1 cellular context compared by ENCODE assay signal in the genomic region with DNA sequence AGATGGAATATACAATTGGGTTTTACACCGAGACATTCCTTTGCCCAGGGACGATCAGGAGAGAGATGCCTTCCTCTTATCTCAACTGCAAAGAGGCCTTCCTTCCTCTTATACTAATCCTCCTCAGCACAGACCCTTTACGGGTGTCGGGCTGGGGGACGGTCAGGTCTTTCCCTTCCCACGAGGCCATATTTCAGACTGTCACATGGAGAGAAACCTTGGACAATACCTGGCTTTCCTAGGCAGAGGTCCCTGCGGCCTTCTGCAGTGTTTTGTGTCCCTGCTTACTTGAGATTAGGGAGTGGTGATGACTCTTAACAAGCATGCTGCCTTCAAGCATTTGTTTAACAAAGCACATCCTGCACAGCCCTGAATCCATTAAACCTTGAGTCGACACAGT.
TF ChIP-seq lines count a peak whose summit lies in the region.
"Not testable (repeated sequence)": the region's sequence is repeated elsewhere in the genome, so short reads cannot be mapped to it uniquely, and the experiment has no call there.

No MANE protein-coding gene starts in this region.

TF ChIP-seq in K562, 482 proteins besides CTCF, POLR2A, EP300 and RAD21 (continued from another document):
- TF ChIP-seq, protein P1, sequence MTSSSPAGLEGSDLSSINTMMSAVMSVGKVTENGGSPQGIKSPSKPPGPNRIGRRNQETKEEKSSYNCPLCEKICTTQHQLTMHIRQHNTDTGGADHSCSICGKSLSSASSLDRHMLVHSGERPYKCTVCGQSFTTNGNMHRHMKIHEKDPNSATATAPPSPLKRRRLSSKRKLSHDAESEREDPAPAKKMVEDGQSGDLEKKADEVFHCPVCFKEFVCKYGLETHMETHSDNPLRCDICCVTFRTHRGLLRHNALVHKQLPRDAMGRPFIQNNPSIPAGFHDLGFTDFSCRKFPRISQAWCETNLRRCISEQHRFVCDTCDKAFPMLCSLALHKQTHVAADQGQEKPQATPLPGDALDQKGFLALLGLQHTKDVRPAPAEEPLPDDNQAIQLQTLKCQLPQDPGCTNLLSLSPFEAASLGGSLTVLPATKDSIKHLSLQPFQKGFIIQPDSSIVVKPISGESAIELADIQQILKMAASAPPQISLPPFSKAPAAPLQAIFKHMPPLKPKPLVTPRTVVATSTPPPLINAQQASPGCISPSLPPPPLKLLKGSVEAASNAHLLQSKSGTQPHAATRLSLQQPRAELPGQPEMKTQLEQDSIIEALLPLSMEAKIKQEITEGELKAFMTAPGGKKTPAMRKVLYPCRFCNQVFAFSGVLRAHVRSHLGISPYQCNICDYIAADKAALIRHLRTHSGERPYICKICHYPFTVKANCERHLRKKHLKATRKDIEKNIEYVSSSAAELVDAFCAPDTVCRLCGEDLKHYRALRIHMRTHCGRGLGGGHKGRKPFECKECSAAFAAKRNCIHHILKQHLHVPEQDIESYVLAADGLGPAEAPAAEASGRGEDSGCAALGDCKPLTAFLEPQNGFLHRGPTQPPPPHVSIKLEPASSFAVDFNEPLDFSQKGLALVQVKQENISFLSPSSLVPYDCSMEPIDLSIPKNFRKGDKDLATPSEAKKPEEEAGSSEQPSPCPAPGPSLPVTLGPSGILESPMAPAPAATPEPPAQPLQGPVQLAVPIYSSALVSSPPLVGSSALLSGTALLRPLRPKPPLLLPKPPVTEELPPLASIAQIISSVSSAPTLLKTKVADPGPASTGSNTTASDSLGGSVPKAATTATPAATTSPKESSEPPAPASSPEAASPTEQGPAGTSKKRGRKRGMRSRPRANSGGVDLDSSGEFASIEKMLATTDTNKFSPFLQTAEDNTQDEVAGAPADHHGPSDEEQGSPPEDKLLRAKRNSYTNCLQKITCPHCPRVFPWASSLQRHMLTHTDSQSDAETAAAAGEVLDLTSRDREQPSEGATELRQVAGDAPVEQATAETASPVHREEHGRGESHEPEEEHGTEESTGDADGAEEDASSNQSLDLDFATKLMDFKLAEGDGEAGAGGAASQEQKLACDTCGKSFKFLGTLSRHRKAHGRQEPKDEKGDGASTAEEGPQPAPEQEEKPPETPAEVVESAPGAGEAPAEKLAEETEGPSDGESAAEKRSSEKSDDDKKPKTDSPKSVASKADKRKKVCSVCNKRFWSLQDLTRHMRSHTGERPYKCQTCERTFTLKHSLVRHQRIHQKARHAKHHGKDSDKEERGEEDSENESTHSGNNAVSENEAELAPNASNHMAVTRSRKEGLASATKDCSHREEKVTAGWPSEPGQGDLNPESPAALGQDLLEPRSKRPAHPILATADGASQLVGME (CRISPR knock-in tag; IDR thresholded peaks at IDR 0.05): peak; percentile 97
- 0 out of 4 replicates have a peak, but pooled peaks of 1 of the 2 experiments have one; percentile 8 for TF ChIP-seq FOXA3 (CRISPR knock-in tag; conservative IDR thresholded peaks at IDR 0.05 in 1 of 2, IDR thresholded peaks at IDR 0.05 in 1 of 2)
- TF ChIP-seq ATF1 (CRISPR knock-in tag; IDR thresholded peaks at IDR 0.05); NR4A1 (tag; IDR thresholded peaks at IDR 0.05): not testable (repeated sequence)
- peak; percentile 42; the same call in 1 of the 2 replicates for TF ChIP-seq ATF1 (tag; IDR thresholded peaks at IDR 0.05)
- peak; percentile 97 for TF ChIP-seq RHOXF2B (CRISPR knock-in tag; conservative IDR thresholded peaks at IDR 0.05)
- TF ChIP-seq ZNF75A (CRISPR knock-in tag; IDR thresholded peaks at IDR 0.05): peak; percentile 75; the same call in 1 of the 2 replicates
- TF ChIP-seq TEAD1 (CRISPR knock-in tag; IDR thresholded peaks at IDR 0.05): peak in 1 of 2 experiments; percentile 63; a peak in 1 of 4 replicates
- peak; percentile 91; the same call in 1 of the 2 replicates for TF ChIP-seq NR4A1 (CRISPR knock-in tag; IDR thresholded peaks at IDR 0.05)
- 0 out of 2 replicates have a peak, but pooled peaks have one; percentile 37 for TF ChIP-seq NFXL1 (CRISPR knock-in tag; IDR thresholded peaks at IDR 0.05)
- peak; percentile 85; the same call in 1 of the 2 replicates for TF ChIP-seq ZNF165 (CRISPR knock-in tag; IDR thresholded peaks at IDR 0.05; ENCODE audit: borderline replicate concordance)
- 0 out of 2 replicates have a peak, but pooled peaks have one; percentile 37 for TF ChIP-seq ZNF444 (CRISPR knock-in tag; IDR thresholded peaks at IDR 0.05)
- TF ChIP-seq ZNF445 (CRISPR knock-in tag; IDR thresholded peaks at IDR 0.05; ENCODE audit: low read depth): 0 out of 2 replicates have a peak, but pooled peaks have one; percentile 52
- peak; percentile 79 for TF ChIP-seq HIVEP1 (CRISPR knock-in tag; IDR thresholded peaks at IDR 0.05)
- 0 out of 2 replicates have a peak, but pooled peaks have one; percentile 76 for TF ChIP-seq ZNF133 (CRISPR knock-in tag; IDR thresholded peaks at IDR 0.05)
- 0 out of 4 replicates have a peak, but pooled peaks of 1 of the 2 experiments have one; percentile 8 for TF ChIP-seq NRF1 (conservative IDR thresholded peaks at IDR 0.05 in 1 of 2, IDR thresholded peaks at IDR 0.05 in 1 of 2)
- peak; percentile 88; the same call in 1 of the 2 replicates for TF ChIP-seq ZNF695 (CRISPR knock-in tag; IDR thresholded peaks at IDR 0.05)
